23 cellular contexts compared by ENCODE assay signal in genomic region chr16:3788711-3789374, GRCh38.
DNase-seq lines count a peak whose midpoint lies in the region; ATAC-seq and TF ChIP-seq lines count a peak whose summit lies in the region.
"Had no signal": no experiment of that assay in that cellular context is flagged by ENCODE, and none has a peak within 500 bp of the region (broad histone marks: within the 10 kb centered on the region; RNA-seq: fewer than 3 reads in every experiment).

No MANE protein-coding gene starts in this region.

- H3K14ac ChIP-seq in neuronal stem cell (ENCODE audit: low read length), result no peak overlapping the region

- H3K4me1 ChIP-seq in BLaER1 treated with 17β-estradiol and CSF1 and Interleukin-3, amounts not matched to agents 10 nM and 100 nM, result peaks cover 11 to 62% (median 53%) of the 10 kb centered on the region in 10 experiments
- H3K4me1 ChIP-seq in CD8-positive, alpha-beta memory T cell (ENCODE audit: insufficient read depth, low read length), result peaks cover 42% of the 10 kb centered on the region
- no peaks in the 10 kb centered on the region for H3K4me1 ChIP-seq in neuronal stem cell (ENCODE audit: control insufficient read depth in 2 of 2, insufficient read depth in 1 of 2, low read depth in 1 of 2, low read length in 2 of 2)

- H2AFZ ChIP-seq in neuronal stem cell (ENCODE audit: low read length), result no peak overlapping the region

- peaks cover 4 to 72% (median 30%) of the 10 kb centered on the region in 3 donors for H3K36me3 Mint-ChIP-seq in CD8-positive, alpha-beta memory T cell
- peaks cover 29% of the 10 kb centered on the region for H3K36me3 Mint-ChIP-seq in activated naive CD8-positive, alpha-beta T cell treated with anti-CD3 and anti-CD28 coated beads, Interleukin-2, amount 10 ng/mL, durations not matched to agents 7 days and 5 days
- H3K36me3 Mint-ChIP-seq in natural killer cell, result no peaks in the 10 kb centered on the region
- H3K36me3 Mint-ChIP-seq in activated CD4-positive, alpha-beta memory T cell treated with anti-CD3 and anti-CD28 coated beads, Interleukin-2, amount 10 ng/mL, durations not matched to agents 7 days and 5 days (ENCODE audit: low read depth), result peaks cover 57% of the 10 kb centered on the region

- no peak overlapping the region for H2AK5ac ChIP-seq in neuronal stem cell (ENCODE audit: low read depth, low read length)

- WGBS in neuronal stem cell (ENCODE audit: extremely low coverage in 2 of 2, insufficient read length in 2 of 2, insufficient replicate concordance in 1 of 2), 2 donors, result no CpG with 5 or more reads among the region's 9 CpGs

- peak overlapping the region in 7 of 11 experiments; percentile 17 to 61 (median 33); a peak in 10 of 22 replicates for H3K27ac ChIP-seq in BLaER1 treated with 17β-estradiol and CSF1 and Interleukin-3, amounts not matched to agents 10 nM and 100 nM
- H3K27ac ChIP-seq in CD8-positive, alpha-beta memory T cell (ENCODE audit: low read depth, low read length), result no peak overlapping the region
- no peak overlapping the region for H3K27ac ChIP-seq in neuronal stem cell (replicated peaks; ENCODE audit: low read length)
- H3K27ac ChIP-seq: spleen had no signal

- H4K20me1 ChIP-seq in BLaER1 treated with 17β-estradiol and CSF1 and Interleukin-3, amounts not matched to agents 10 nM and 100 nM, result peaks cover 98 to 100% (median 100%) of the 10 kb centered on the region in 11 experiments

- no peak overlapping the region for H3K18ac ChIP-seq in neuronal stem cell (ENCODE audit: low read length)

- H3K4me1 Mint-ChIP-seq in CD8-positive, alpha-beta memory T cell, result peaks cover 44 to 83% (median 57%) of the 10 kb centered on the region in 3 donors
- peaks cover 39% of the 10 kb centered on the region for H3K4me1 Mint-ChIP-seq in activated naive CD8-positive, alpha-beta T cell treated with anti-CD3 and anti-CD28 coated beads, Interleukin-2, amount 10 ng/mL, durations not matched to agents 7 days and 5 days
- H3K4me1 Mint-ChIP-seq in natural killer cell, result peaks cover 53 to 64% of the 10 kb centered on the region in 2 donors
- peaks cover 34% of the 10 kb centered on the region for H3K4me1 Mint-ChIP-seq in activated CD4-positive, alpha-beta memory T cell treated with anti-CD3 and anti-CD28 coated beads, Interleukin-2, amount 10 ng/mL, durations not matched to agents 7 days and 5 days

- no peak for TF ChIP-seq CTCF in natural killer cell (IDR thresholded peaks at IDR 0.05)

- DNase-seq in CD8-positive, alpha-beta memory T cell, result no peak
- DNase-seq in activated naive CD8-positive, alpha-beta T cell treated with anti-CD3 and anti-CD28 coated beads, Interleukin-2, amount 10 ng/mL, durations not matched to agents 7 days and 5 days, result no peak
- DNase-seq in natural killer cell, result no peak
- DNase-seq in activated CD4-positive, alpha-beta memory T cell treated with anti-CD3 and anti-CD28 coated beads, Interleukin-2, amount 10 ng/mL, durations not matched to agents 7 days and 5 days, result no peak
- no peak for DNase-seq in neuronal stem cell (ENCODE audit: low spot score)
- DNase-seq: cerebellar nuclear complex; DMS53; IMR-90; kidney glomerular epithelial cell; mammary epithelial cell; MM.1S; NCI-H1417 treated with DMSO at 0.1 percent for 48 hours; NCI-H2081 treated with DMSO at 0.1 percent for 48 hours; NCI-H345; NCI-H774; retina; spleen; stimulated activated CD4-positive, alpha-beta T cell treated with anti-CD3 and anti-CD28 coated beads, Interleukin-2, amount 100 ng/mL, for 48 hours; stimulated activated naive CD4-positive, alpha-beta T cell treated with Interleukin-2 at 50 U/mL for 16 hours had no signal

- H3K9me3 Mint-ChIP-seq in CD8-positive, alpha-beta memory T cell, result no peaks in the 10 kb centered on the region
- H3K9me3 Mint-ChIP-seq in activated naive CD8-positive, alpha-beta T cell treated with anti-CD3 and anti-CD28 coated beads, Interleukin-2, amount 10 ng/mL, durations not matched to agents 7 days and 5 days, result no peaks in the 10 kb centered on the region
- H3K9me3 Mint-ChIP-seq in natural killer cell, result no peaks in the 10 kb centered on the region
- H3K9me3 Mint-ChIP-seq in activated CD4-positive, alpha-beta memory T cell treated with anti-CD3 and anti-CD28 coated beads, Interleukin-2, amount 10 ng/mL, durations not matched to agents 7 days and 5 days, result no peaks in the 10 kb centered on the region
- H3K9me3 Mint-ChIP-seq: activated naive CD4-positive, alpha-beta T cell treated with anti-CD3 and anti-CD28 coated beads, Interleukin-2, amount 50 U/mL, for 72 hours had no signal

- peak overlapping the region in 2 of 11 experiments; percentile 21 to 25; a peak in 2 of 22 replicates for H3K9ac ChIP-seq in BLaER1 treated with 17β-estradiol and CSF1 and Interleukin-3, amounts not matched to agents 10 nM and 100 nM
- no peak overlapping the region for H3K9ac ChIP-seq in neuronal stem cell (ENCODE audit: low read depth, low read length, poor library complexity)

- H3K4me3 Mint-ChIP-seq in CD8-positive, alpha-beta memory T cell, result peak overlapping the region in 6 of 7 donors; percentile 19 to 73 (median 56)
- H3K4me3 Mint-ChIP-seq in activated naive CD8-positive, alpha-beta T cell treated with anti-CD3 and anti-CD28 coated beads, Interleukin-2, amount 10 ng/mL, durations not matched to agents 7 days and 5 days, result peak overlapping the region; percentile 71
- H3K4me3 Mint-ChIP-seq in natural killer cell, result peak overlapping the region; percentile 88
- H3K4me3 Mint-ChIP-seq in activated CD4-positive, alpha-beta memory T cell treated with anti-CD3 and anti-CD28 coated beads, Interleukin-2, amount 10 ng/mL, durations not matched to agents 7 days and 5 days, result no peak overlapping the region

- H3K4me3 ChIP-seq in BLaER1 treated with 17β-estradiol and CSF1 and Interleukin-3, amounts not matched to agents 10 nM and 100 nM, result no peak overlapping the region
- H3K4me3 ChIP-seq in CD8-positive, alpha-beta memory T cell (ENCODE audit: low read length), result no peak overlapping the region
- no peak overlapping the region for H3K4me3 ChIP-seq in neuronal stem cell (ENCODE audit: low read length in 2 of 2)
- H3K4me3 ChIP-seq: spleen had no signal

- peaks cover 8% of the 10 kb centered on the region for H3K79me1 ChIP-seq in neuronal stem cell (ENCODE audit: low read depth, low read length)

- H3K4ac ChIP-seq in neuronal stem cell (ENCODE audit: low read length), result no peak overlapping the region

- H2BK5ac ChIP-seq in neuronal stem cell (ENCODE audit: low read length), result no peak overlapping the region

- no peak overlapping the region for H4K8ac ChIP-seq in neuronal stem cell (ENCODE audit: low read depth, low read length)

- H2BK12ac ChIP-seq in neuronal stem cell (ENCODE audit: low read length), result no peak overlapping the region

- intact Hi-C loops in natural killer cell (cut with micrococcal nuclease), result loop anchor here (1.0 to 2.0 kb wide), 2 partner anchors 14 to 29 kb away; no protein-coding TSS in a partner anchor

- POLR2A ChIA-PET in CD8-positive, alpha-beta memory T cell (lab: Charles Lee), result no interaction called here
- POLR2A ChIA-PET in activated naive CD8-positive, alpha-beta T cell treated with anti-CD3 and anti-CD28 coated beads, Interleukin-2, amount 10 ng/mL, durations not matched to agents 7 days and 5 days (lab: Charles Lee), result interaction anchor here (1.8 kb wide), 1 partner anchor 92 kb away, joined by 5 read pairs; the partner anchor contains the start of gene CREBBP
- POLR2A ChIA-PET in activated CD4-positive, alpha-beta memory T cell treated with anti-CD3 and anti-CD28 coated beads, Interleukin-2, amount 10 ng/mL, durations not matched to agents 7 days and 5 days (lab: Charles Lee), result no interaction called here

- ATAC-seq in activated naive CD8-positive, alpha-beta T cell treated with anti-CD3 and anti-CD28 coated beads, Interleukin-2, amount 10 ng/mL, durations not matched to agents 7 days and 5 days (ENCODE audit: low read depth), result no peak
- no peak for ATAC-seq in natural killer cell
- ATAC-seq in HG03045 (IDR thresholded peaks at IDR 0.05; ENCODE audit: unreplicated experiment), result no peak
- ATAC-seq: SK-N-SH treated with all-trans-retinoic acid at 6 μM for 48 hours had no signal

- H3K9me3 ChIP-seq in BLaER1 treated with 17β-estradiol and CSF1 and Interleukin-3, amounts not matched to agents 10 nM and 100 nM (replicated peaks in 1 of 11), result no peaks in the 10 kb centered on the region
- no peaks in the 10 kb centered on the region for H3K9me3 ChIP-seq in CD8-positive, alpha-beta memory T cell (ENCODE audit: low read length)
- no peaks in the 10 kb centered on the region for H3K9me3 ChIP-seq in neuronal stem cell (replicated peaks in 1 of 2; ENCODE audit: control insufficient read depth in 2 of 2, insufficient read depth in 1 of 2, low read depth in 1 of 2, low read length in 2 of 2)
- H3K9me3 ChIP-seq: spleen had no signal

- H3K36me3 ChIP-seq in BLaER1 treated with 17β-estradiol and CSF1 and Interleukin-3, amounts not matched to agents 10 nM and 100 nM, result peaks cover 87 to 99% (median 92%) of the 10 kb centered on the region in 11 experiments
- peaks cover 22% of the 10 kb centered on the region for H3K36me3 ChIP-seq in CD8-positive, alpha-beta memory T cell (ENCODE audit: insufficient read depth, low read length)
- peaks cover 30 to 96% of the 10 kb centered on the region in 2 donors for H3K36me3 ChIP-seq in neuronal stem cell (replicated peaks in 1 of 2; ENCODE audit: control insufficient read depth in 2 of 2, insufficient read depth in 2 of 2, low read length in 2 of 2)

- H3K27me3 ChIP-seq in BLaER1 treated with 17β-estradiol and CSF1 and Interleukin-3, amounts not matched to agents 10 nM and 100 nM, result no peaks in the 10 kb centered on the region
- H3K27me3 ChIP-seq in CD8-positive, alpha-beta memory T cell (ENCODE audit: insufficient read depth, low read length, poor library complexity, severe bottlenecking), result no peaks in the 10 kb centered on the region
- no peaks in the 10 kb centered on the region for H3K27me3 ChIP-seq in neuronal stem cell (ENCODE audit: control insufficient read depth in 3 of 3, insufficient read depth in 3 of 3, low read depth in 1 of 3, low read length in 3 of 3)
- H3K27me3 ChIP-seq: spleen had no signal

- H3K4me2 ChIP-seq in BLaER1 treated with 17β-estradiol and CSF1 and Interleukin-3, amounts not matched to agents 10 nM and 100 nM, result peak overlapping the region in 9 of 11 experiments; percentile 46 to 74 (median 68); a peak in 17 of 22 replicates
- no peak overlapping the region for H3K4me2 ChIP-seq in neuronal stem cell (ENCODE audit: insufficient read depth, low read length, poor library complexity, severe bottlenecking)

- peaks cover 0 to 2% of the 10 kb centered on the region in 2 donors for H3K27me3 Mint-ChIP-seq in CD8-positive, alpha-beta memory T cell
- H3K27me3 Mint-ChIP-seq in activated naive CD8-positive, alpha-beta T cell treated with anti-CD3 and anti-CD28 coated beads, Interleukin-2, amount 10 ng/mL, durations not matched to agents 7 days and 5 days, result no peaks in the 10 kb centered on the region
- no peaks in the 10 kb centered on the region for H3K27me3 Mint-ChIP-seq in natural killer cell (ENCODE audit: low read depth in 2 of 2)
- H3K27me3 Mint-ChIP-seq in activated CD4-positive, alpha-beta memory T cell treated with anti-CD3 and anti-CD28 coated beads, Interleukin-2, amount 10 ng/mL, durations not matched to agents 7 days and 5 days, result peaks cover 7% of the 10 kb centered on the region

- H4K91ac ChIP-seq in neuronal stem cell (ENCODE audit: low read depth, low read length, poor library complexity), result no peak overlapping the region

- CTCF ChIA-PET in CD8-positive, alpha-beta memory T cell (lab: Charles Lee), result no interaction called here
- CTCF ChIA-PET in activated CD4-positive, alpha-beta memory T cell treated with anti-CD3 and anti-CD28 coated beads, Interleukin-2, amount 10 ng/mL, durations not matched to agents 7 days and 5 days (lab: Charles Lee), result no interaction called here

- no peak overlapping the region for H3K23ac ChIP-seq in neuronal stem cell (ENCODE audit: low read depth, low read length, poor library complexity)

- peak overlapping the region in 1 of 8 donors; percentile 43 for H3K27ac Mint-ChIP-seq in CD8-positive, alpha-beta memory T cell
- H3K27ac Mint-ChIP-seq in activated naive CD8-positive, alpha-beta T cell treated with anti-CD3 and anti-CD28 coated beads, Interleukin-2, amount 10 ng/mL, durations not matched to agents 7 days and 5 days, result peak overlapping the region; percentile 63
- H3K27ac Mint-ChIP-seq in natural killer cell, result peak overlapping the region; percentile 12 to 80
- no peak overlapping the region for H3K27ac Mint-ChIP-seq in activated CD4-positive, alpha-beta memory T cell treated with anti-CD3 and anti-CD28 coated beads, Interleukin-2, amount 10 ng/mL, durations not matched to agents 7 days and 5 days
- H3K27ac Mint-ChIP-seq: activated naive CD4-positive, alpha-beta T cell treated with anti-CD3 and anti-CD28 coated beads, Interleukin-2, amount 50 U/mL, for 72 hours had no signal

- H2BK15ac ChIP-seq in neuronal stem cell (ENCODE audit: low read length), result no peak overlapping the region

- no peak overlapping the region for H2BK120ac ChIP-seq in neuronal stem cell (ENCODE audit: low read depth, low read length)

Comparison
In these comparisons a context has a peak if more than half of its experiments do, and no peak if none do; other contexts are left out.
1. H3K27ac ChIP-seq: peak in BLaER1 treated with 17β-estradiol and CSF1 and Interleukin-3, amounts not matched to agents 10 nM and 100 nM (7 of 11); none in CD8-positive, alpha-beta memory T cell (single experiment) and neuronal stem cell (single experiment).